16 cellular contexts compared by ENCODE assay signal in the genomic region with DNA sequence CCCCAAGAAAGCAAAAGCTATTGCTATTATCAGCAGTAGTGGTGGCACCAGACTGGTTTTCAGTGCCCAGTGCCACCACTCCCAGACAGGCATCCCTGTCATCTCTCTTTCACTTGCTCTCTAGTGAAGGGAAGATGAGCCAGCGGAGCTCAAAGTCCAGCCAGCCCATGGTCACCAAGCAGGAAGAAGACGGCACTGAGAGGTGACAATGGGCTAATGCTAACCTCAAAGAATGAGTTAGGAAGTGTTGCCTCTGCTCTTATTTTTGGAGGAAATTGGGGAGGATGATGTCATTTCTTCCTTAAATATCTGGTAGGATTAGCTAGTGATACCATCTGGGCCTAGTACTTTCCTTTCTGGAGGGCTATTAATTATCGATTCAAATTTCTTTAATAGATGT. TPM values are rescaled to one million over a fixed set of nuclear protein-coding genes. Genes with fewer than 3 reads are reported as not detected.
A peak's percentile ranks its signal among the peaks of the same experiment; 100 is the strongest.
DNase-seq lines count a peak whose midpoint lies in the region; ATAC-seq and TF ChIP-seq lines count a peak whose summit lies in the region.
"Had no signal": no experiment of that assay in that cellular context is flagged by ENCODE, and none has a peak within 500 bp of the region (broad histone marks: within the 10 kb centered on the region; RNA-seq: fewer than 3 reads in every experiment).

No MANE protein-coding gene starts in this region.

- DNase-seq in T-helper 1 cell, result no peak
- peak; percentile 32 for DNase-seq in GM12865 (ENCODE audit: low read depth)
- DNase-seq in activated CD4-positive, alpha-beta memory T cell treated with anti-CD3 and anti-CD28 coated beads, Interleukin-2, amount 10 ng/mL, durations not matched to agents 7 days and 5 days, result no peak
- no peak for DNase-seq in naive B cell
- DNase-seq in SIG-M5 (lab: John Stamatoyannopoulos, UW), result no peak
- no peak for DNase-seq in CD1c-positive myeloid dendritic cell (ENCODE audit: extremely low spot score)
- DNase-seq: aorta, C1 segment of cervical spinal cord, colonic mucosa, heart right ventricle, NCI-H1436, NCI-H2227 treated with DMSO at 0.1 percent for 48 hours, SJCRH30 had no signal

- H3K4me1 Mint-ChIP-seq in T-helper 1 cell treated with Interleukin-12 subunit alpha and Interleukin-12 subunit beta and Interleukin-4 antibody, amounts not matched to agents 30 μg/mL and 1 μg/mL, for 36 hours (ENCODE audit: low read depth), result peaks cover 70% of the 10 kb centered on the region
- peaks cover 73% of the 10 kb centered on the region for H3K4me1 Mint-ChIP-seq in activated CD4-positive, alpha-beta memory T cell treated with anti-CD3 and anti-CD28 coated beads, Interleukin-2, amount 10 ng/mL, durations not matched to agents 7 days and 5 days
- H3K4me1 Mint-ChIP-seq in naive B cell, result peaks cover 62 to 89% (median 87%) of the 10 kb centered on the region in 3 donors

- ATAC-seq in naive B cell (ENCODE audit: low read depth in 2 of 2), result no peak
- ATAC-seq in SK-N-SH treated with all-trans-retinoic acid at 6 μM for 48 hours, result no peak
- ATAC-seq: heart right ventricle had no signal

- CTCF ChIA-PET in activated CD4-positive, alpha-beta memory T cell treated with anti-CD3 and anti-CD28 coated beads, Interleukin-2, amount 10 ng/mL, durations not matched to agents 7 days and 5 days (lab: Charles Lee), result interaction anchor here (1.2 to 1.9 kb wide), 3 partner anchors 13 to 190 kb away, joined by 3 to 5 read pairs (median 4); a partner anchor contains a TSS

- no peak for TF ChIP-seq CTCF in GM12865 (IDR thresholded peaks at IDR 0.05; ENCODE audit: insufficient read depth, low read depth, low read length, missing control alignments)

- H3K36me3 Mint-ChIP-seq in T-helper 1 cell treated with Interleukin-12 subunit alpha and Interleukin-12 subunit beta and Interleukin-4 antibody, amounts not matched to agents 30 μg/mL and 1 μg/mL, for 36 hours (ENCODE audit: low read depth), result peaks cover 38% of the 10 kb centered on the region
- H3K36me3 Mint-ChIP-seq in activated CD4-positive, alpha-beta memory T cell treated with anti-CD3 and anti-CD28 coated beads, Interleukin-2, amount 10 ng/mL, durations not matched to agents 7 days and 5 days (ENCODE audit: low read depth), result peaks cover 40% of the 10 kb centered on the region
- peaks cover 20 to 21% of the 10 kb centered on the region in 2 donors for H3K36me3 Mint-ChIP-seq in naive B cell

- H3K4me3 Mint-ChIP-seq in T-helper 1 cell treated with Interleukin-12 subunit alpha and Interleukin-12 subunit beta and Interleukin-4 antibody, amounts not matched to agents 30 μg/mL and 1 μg/mL, for 36 hours, result peak overlapping the region; percentile 69
- H3K4me3 Mint-ChIP-seq in activated CD4-positive, alpha-beta memory T cell treated with anti-CD3 and anti-CD28 coated beads, Interleukin-2, amount 10 ng/mL, durations not matched to agents 7 days and 5 days, result peak overlapping the region; percentile 88
- peak overlapping the region; percentile 83 to 99 (median 93) for H3K4me3 Mint-ChIP-seq in naive B cell

- POLR2A ChIA-PET in activated CD4-positive, alpha-beta memory T cell treated with anti-CD3 and anti-CD28 coated beads, Interleukin-2, amount 10 ng/mL, durations not matched to agents 7 days and 5 days (lab: Charles Lee), result interaction anchor here (1.1 to 4.6 kb wide), 14 partner anchors 8 to 432 kb away, joined by 3 to 49 read pairs (median 4); a partner anchor contains a TSS

- peaks cover 26% of the 10 kb centered on the region for H3K9me3 Mint-ChIP-seq in T-helper 1 cell treated with Interleukin-12 subunit alpha and Interleukin-12 subunit beta and Interleukin-4 antibody, amounts not matched to agents 30 μg/mL and 1 μg/mL, for 36 hours
- peaks cover 15% of the 10 kb centered on the region for H3K9me3 Mint-ChIP-seq in activated CD4-positive, alpha-beta memory T cell treated with anti-CD3 and anti-CD28 coated beads, Interleukin-2, amount 10 ng/mL, durations not matched to agents 7 days and 5 days
- peaks cover 5 to 18% (median 17%) of the 10 kb centered on the region in 7 donors for H3K9me3 Mint-ChIP-seq in naive B cell

- peak overlapping the region; percentile 35 for H3K27ac Mint-ChIP-seq in T-helper 1 cell treated with Interleukin-12 subunit alpha and Interleukin-12 subunit beta and Interleukin-4 antibody, amounts not matched to agents 30 μg/mL and 1 μg/mL, for 36 hours
- peak overlapping the region; percentile 87 for H3K27ac Mint-ChIP-seq in activated CD4-positive, alpha-beta memory T cell treated with anti-CD3 and anti-CD28 coated beads, Interleukin-2, amount 10 ng/mL, durations not matched to agents 7 days and 5 days
- H3K27ac Mint-ChIP-seq in naive B cell, result peak overlapping the region; percentile 84 to 96 (median 92)

- no peaks in the 10 kb centered on the region for H3K27me3 Mint-ChIP-seq in T-helper 1 cell treated with Interleukin-12 subunit alpha and Interleukin-12 subunit beta and Interleukin-4 antibody, amounts not matched to agents 30 μg/mL and 1 μg/mL, for 36 hours (ENCODE audit: low read depth)
- H3K27me3 Mint-ChIP-seq in activated CD4-positive, alpha-beta memory T cell treated with anti-CD3 and anti-CD28 coated beads, Interleukin-2, amount 10 ng/mL, durations not matched to agents 7 days and 5 days, result no peaks in the 10 kb centered on the region
- no peaks in the 10 kb centered on the region for H3K27me3 Mint-ChIP-seq in naive B cell

- H3K4me3 ChIP-seq in GM12865 (ENCODE audit: low read depth, low read length), result peak overlapping the region; percentile 70
- H3K4me3 ChIP-seq: colonic mucosa, esophagus muscularis mucosa, SJCRH30 had no signal

TF ChIP-seq in SK-N-SH treated with all-trans-retinoic acid at 6 μM for 48 hours, 23 proteins besides CTCF, POLR2A, EP300 and RAD21:
- TF ChIP-seq GLIS3 (CRISPR knock-in tag; IDR thresholded peaks at IDR 0.05) (no peak), CSDC2 (CRISPR knock-in tag; IDR thresholded peaks at IDR 0.05) (no peak), ZC3H10 (CRISPR knock-in tag; IDR thresholded peaks at IDR 0.05) (no peak), OSR1 (CRISPR knock-in tag; IDR thresholded peaks at IDR 0.05) (no peak), PPARA (CRISPR knock-in tag; IDR thresholded peaks at IDR 0.05; ENCODE audit: borderline replicate concordance) (no peak), BACH2 (CRISPR knock-in tag; IDR thresholded peaks at IDR 0.05; ENCODE audit: borderline replicate concordance) (no peak), ZNF8 (CRISPR knock-in tag; IDR thresholded peaks at IDR 0.05) (no peak)
- TF ChIP-seq, protein P1, sequence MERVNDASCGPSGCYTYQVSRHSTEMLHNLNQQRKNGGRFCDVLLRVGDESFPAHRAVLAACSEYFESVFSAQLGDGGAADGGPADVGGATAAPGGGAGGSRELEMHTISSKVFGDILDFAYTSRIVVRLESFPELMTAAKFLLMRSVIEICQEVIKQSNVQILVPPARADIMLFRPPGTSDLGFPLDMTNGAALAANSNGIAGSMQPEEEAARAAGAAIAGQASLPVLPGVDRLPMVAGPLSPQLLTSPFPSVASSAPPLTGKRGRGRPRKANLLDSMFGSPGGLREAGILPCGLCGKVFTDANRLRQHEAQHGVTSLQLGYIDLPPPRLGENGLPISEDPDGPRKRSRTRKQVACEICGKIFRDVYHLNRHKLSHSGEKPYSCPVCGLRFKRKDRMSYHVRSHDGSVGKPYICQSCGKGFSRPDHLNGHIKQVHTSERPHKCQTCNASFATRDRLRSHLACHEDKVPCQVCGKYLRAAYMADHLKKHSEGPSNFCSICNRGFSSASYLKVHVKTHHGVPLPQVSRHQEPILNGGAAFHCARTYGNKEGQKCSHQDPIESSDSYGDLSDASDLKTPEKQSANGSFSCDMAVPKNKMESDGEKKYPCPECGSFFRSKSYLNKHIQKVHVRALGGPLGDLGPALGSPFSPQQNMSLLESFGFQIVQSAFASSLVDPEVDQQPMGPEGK (CRISPR knock-in tag; IDR thresholded peaks at IDR 0.05; ENCODE audit: borderline replicate concordance), result no peak

RNA-seq across cellular contexts. Expression of a gene that starts 1.7 kb away (rescaled TPM):
- total RNA-seq in activated CD4-positive, alpha-beta memory T cell treated with anti-CD3 and anti-CD28 coated beads, Interleukin-2, amount 10 ng/mL, durations not matched to agents 7 days and 5 days, result 100 to 1,000 TPM; 132 to 137 TPM
- polyA plus RNA-seq in naive B cell (ENCODE audit: low read depth in 6 of 6), result 10 to 100 TPM; 65.4 to 95.3 (median 76.7) TPM

RNA-seq across cellular contexts. Expression of a gene that starts 7.4 kb away (rescaled TPM):
- total RNA-seq in activated CD4-positive, alpha-beta memory T cell treated with anti-CD3 and anti-CD28 coated beads, Interleukin-2, amount 10 ng/mL, durations not matched to agents 7 days and 5 days, result 100 to 1,000 TPM; 125 to 128 TPM
- 100 to 1,000 TPM; 136 to 237 (median 203) TPM for polyA plus RNA-seq in naive B cell (ENCODE audit: low read depth in 6 of 6)

Comparison
In these comparisons a context has a peak if more than half of its experiments do, and no peak if none do; other contexts are left out.
1. H3K27ac Mint-ChIP-seq: peak in every context shown above with its lines; median percentile 92 in naive B cell; 87 in activated CD4-positive, alpha-beta memory T cell treated with anti-CD3 and anti-CD28 coated beads, Interleukin-2, amount 10 ng/mL, durations not matched to agents 7 days and 5 days; 35 in T-helper 1 cell treated with Interleukin-12 subunit alpha and Interleukin-12 subunit beta and Interleukin-4 antibody, amounts not matched to agents 30 μg/mL and 1 μg/mL, for 36 hours.